ENCODE assay signal across 11 cellular contexts in the genomic region with DNA sequence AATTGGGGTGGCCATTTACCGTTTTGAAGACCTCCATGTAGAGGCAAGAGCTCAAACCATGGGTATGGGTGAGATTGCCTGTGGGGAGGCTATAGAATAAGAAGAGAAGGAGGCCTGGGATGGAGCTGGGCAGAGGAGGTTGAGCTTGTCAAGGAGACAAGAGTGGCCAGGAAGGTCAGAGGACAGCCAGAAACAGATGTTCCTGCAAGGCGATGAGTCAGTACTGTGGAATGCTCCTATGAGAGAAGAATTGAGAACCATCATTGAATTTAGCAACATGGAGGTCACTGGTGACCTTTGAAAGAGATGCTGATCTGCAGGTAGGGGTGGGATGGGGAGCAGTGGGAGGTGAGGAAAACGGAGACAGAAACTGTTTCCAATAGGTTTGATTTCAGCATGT. TPM values are rescaled to one million over a fixed set of nuclear protein-coding genes. Genes with fewer than 3 reads are reported as not detected.
DNase-seq lines count a peak whose midpoint lies in the region; ATAC-seq and TF ChIP-seq lines count a peak whose summit lies in the region.
"Had no signal": no experiment of that assay in that cellular context is flagged by ENCODE, and none has a peak within 500 bp of the region (broad histone marks: within the 10 kb centered on the region; RNA-seq: fewer than 3 reads in every experiment).

No MANE protein-coding gene starts in this region.

- H3K23ac ChIP-seq in mesendoderm (ENCODE audit: low read length) = no peak overlapping the region

- no peak overlapping the region for H4K5ac ChIP-seq in mesendoderm (ENCODE audit: low read length)

- peak overlapping the region; percentile 11 for H2BK5ac ChIP-seq in mesendoderm (ENCODE audit: low read length)

- no peak for TF ChIP-seq CTCF in C4-2B (conservative IDR thresholded peaks at IDR 0.05)
- TF ChIP-seq CTCF in KMS-11 (conservative IDR thresholded peaks at IDR 0.05; ENCODE audit: low read depth, low read length) = no peak
- TF ChIP-seq CTCF in mammary epithelial cell (conservative IDR thresholded peaks at IDR 0.05 in 1 of 2, IDR thresholded peaks at IDR 0.05 in 1 of 2; ENCODE audit: extremely low read depth in 1 of 2, insufficient read depth in 1 of 2, low read depth in 1 of 2, low read length in 2 of 2) = no peak

- intact Hi-C loops in mammary epithelial cell (cut with micrococcal nuclease) = loop anchor here (5.0 kb wide), 1 partner anchor 172 kb away; no protein-coding TSS in a partner anchor

- DNase-seq in mammary epithelial cell = peak; percentile 46
- DNase-seq in mesendoderm = peak; percentile 92
- DNase-seq in COLO668 (lab: John Stamatoyannopoulos, UW; ENCODE audit: unreplicated experiment) = no peak
- DNase-seq: effector CD8-positive, alpha-beta T cell; GF-D8; NCI-H146 had no signal

- H3K4me2 ChIP-seq in KMS-11 (peak overlapping the region; percentile 77; the same call in 1 of the 2 replicates), mammary epithelial cell (ENCODE audit: insufficient read depth, low read depth, low read length) (peak overlapping the region; percentile 82), mesendoderm (ENCODE audit: low read length) (peak overlapping the region; percentile 34)

- H3K27me3 ChIP-seq in KMS-11 (ENCODE audit: insufficient read depth, low read depth) (no peaks in the 10 kb centered on the region), mammary epithelial cell (ENCODE audit: insufficient read depth, low read length) (no peaks in the 10 kb centered on the region), mesendoderm (ENCODE audit: insufficient read depth, low read length, poor library complexity) (no peaks in the 10 kb centered on the region)

- peaks cover 56% of the 10 kb centered on the region for H3K4me1 ChIP-seq in KMS-11 (ENCODE audit: low read depth, poor library complexity, severe bottlenecking)
- H3K4me1 ChIP-seq in mammary epithelial cell (ENCODE audit: insufficient read depth, low read length) = peaks cover 35% of the 10 kb centered on the region
- peaks cover 7% of the 10 kb centered on the region for H3K4me1 ChIP-seq in mesendoderm (ENCODE audit: control insufficient read depth, low read depth, low read length)

- no peaks in the 10 kb centered on the region for H3K9me3 ChIP-seq in mammary epithelial cell (replicated peaks; ENCODE audit: insufficient read depth, low read length)

- 54% methylated on average over 3 of the region's 3 CpGs for WGBS in mammary epithelial cell (ENCODE audit: low coverage, missing lambda C conversion rate)
- no CpG with 5 or more reads among the region's 3 CpGs for WGBS in mesendoderm (ENCODE audit: extremely low coverage, insufficient coverage, low lambda C conversion rate)

- CTCF ChIA-PET in mammary epithelial cell (lab: Charles Lee; ENCODE audit: low non-redundant PET) = no interaction called here

- H2BK120ac ChIP-seq in mesendoderm (ENCODE audit: low read depth, low read length) = no peak overlapping the region

- H3K36me3 ChIP-seq in KMS-11 (ENCODE audit: insufficient read depth) (no peaks in the 10 kb centered on the region), mammary epithelial cell (ENCODE audit: insufficient read depth, low read length) (peaks cover 1% of the 10 kb centered on the region), mesendoderm (ENCODE audit: control insufficient read depth, insufficient read depth, low read length) (no peaks in the 10 kb centered on the region)

- no peak overlapping the region for H4K8ac ChIP-seq in mesendoderm (ENCODE audit: low read depth, low read length)

- dilution Hi-C loops in mammary epithelial cell (cut with HindIII; ENCODE audit: low sequenced_read_pairs) = loop anchor here (5.0 kb wide), 1 partner anchor 102 kb away; no protein-coding TSS in a partner anchor

- H3K27ac ChIP-seq in C4-2B (peak overlapping the region; percentile 18; the same call in 1 of the 2 replicates), KMS-11 (no peak overlapping the region), mammary epithelial cell (ENCODE audit: insufficient read depth, low read depth, low read length) (peak overlapping the region; percentile 5), mesendoderm (ENCODE audit: low read depth, low read length) (no peak overlapping the region)

- H3K79me1 ChIP-seq in mesendoderm (ENCODE audit: low read length) = peaks cover 7% of the 10 kb centered on the region

- H2AFZ ChIP-seq in KMS-11 (ENCODE audit: low read depth) = no peak overlapping the region
- H2AFZ ChIP-seq in mammary epithelial cell (ENCODE audit: low read depth, low read length) = no peak overlapping the region

- H3K9ac ChIP-seq in KMS-11 = no peak overlapping the region
- no peak overlapping the region for H3K9ac ChIP-seq in mammary epithelial cell (ENCODE audit: insufficient read depth, low read length)
- peak overlapping the region; percentile 15 for H3K9ac ChIP-seq in mesendoderm (ENCODE audit: low read length)

- H3K79me2 ChIP-seq in KMS-11 (ENCODE audit: insufficient read depth, low read depth) = peaks cover 77% of the 10 kb centered on the region
- H3K79me2 ChIP-seq in mammary epithelial cell (ENCODE audit: insufficient read depth, low read length) = peaks cover 85% of the 10 kb centered on the region
- H3K79me2 ChIP-seq in mesendoderm (ENCODE audit: control insufficient read depth, insufficient read depth, low read length) = peaks cover 72% of the 10 kb centered on the region

- no peak overlapping the region for H3K56ac ChIP-seq in mesendoderm (ENCODE audit: low read length)

- ATAC-seq in HG03565 (IDR thresholded peaks at IDR 0.05; ENCODE audit: unreplicated experiment) = no peak
- ATAC-seq in HG03520 (IDR thresholded peaks at IDR 0.05; ENCODE audit: unreplicated experiment) = no peak
- ATAC-seq in GM18873 (IDR thresholded peaks at IDR 0.05; ENCODE audit: low FRiP score, unreplicated experiment) = no peak

- H4K20me1 ChIP-seq in KMS-11 (ENCODE audit: insufficient read depth) (peaks cover 47% of the 10 kb centered on the region), mammary epithelial cell (ENCODE audit: insufficient read depth, low read length) (peaks cover 40% of the 10 kb centered on the region)

- H3K18ac ChIP-seq in mesendoderm (ENCODE audit: low read length) = peak overlapping the region; percentile 82

- H3K4me3 ChIP-seq in KMS-11 (IDR thresholded peaks at IDR 0.05; ENCODE audit: insufficient read depth, low read depth, low read length) (no peak overlapping the region), mammary epithelial cell (replicated peaks in 1 of 3; ENCODE audit: insufficient read depth in 1 of 3, low read depth in 2 of 3, low read length in 3 of 3) (peak overlapping the region in 1 of 3 experiments; percentile 86), mesendoderm (ENCODE audit: low read length) (no peak overlapping the region)

- in situ Hi-C loops in mammary epithelial cell (cut with MboI; ENCODE audit: low sequenced_read_pairs in 2 of 2) = loop anchor here in 1 of 2 donors (5.0 kb wide), 1 partner anchor 67 kb away; no protein-coding TSS in a partner anchor

- BruUV-seq in mammary epithelial cell (replicated peaks; lab: Mats Ljungman, UMichigan) = no TSS peak

- H3K4ac ChIP-seq in mesendoderm (ENCODE audit: low read depth, low read length) = no peak overlapping the region

- peak overlapping the region; percentile 18 for H2AK5ac ChIP-seq in mesendoderm (ENCODE audit: low read length)

- H2BK15ac ChIP-seq in mesendoderm (replicated peaks; ENCODE audit: low read depth) = no peak overlapping the region

RNA-seq across cellular contexts. Expression of a gene that starts 3.5 kb away (rescaled TPM):
- total RNA-seq in mammary epithelial cell = 100 to 1,000 TPM; 199 to 213 TPM
- 110 TPM for polyA plus RNA-seq in mammary epithelial cell
- 656 TPM for polyA minus RNA-seq in mammary epithelial cell
- 81.5 TPM for polyA plus RNA-seq in mesendoderm (2013, experiment 1 of 2)
- 84.2 TPM for polyA plus RNA-seq in mesendoderm (2013, experiment 2 of 2)

Comparison
In these comparisons a context has a peak if more than half of its experiments do, and no peak if none do; other contexts are left out.
1. H3K27ac ChIP-seq: peak in C4-2B (single experiment) and mammary epithelial cell (single experiment); none in KMS-11 (single experiment) and mesendoderm (single experiment).
2. Peak in every context shown above with its lines, with median percentiles within 50 percentile points of each other: H3K4me2 ChIP-seq.